ENCODE assay signal across 12 cellular contexts in genomic region chr1:15947382-15948090, GRCh38. TPM values are rescaled to one million over a fixed set of nuclear protein-coding genes. Genes with fewer than 3 reads are reported as not detected.
DNase-seq lines count a peak whose midpoint lies in the region; ATAC-seq, FAIRE-seq and TF ChIP-seq lines count a peak whose summit lies in the region.
"Had no signal": no experiment of that assay in that cellular context is flagged by ENCODE, and none has a peak within 500 bp of the region (broad histone marks: within the 10 kb centered on the region; RNA-seq: fewer than 3 reads in every experiment).

No MANE protein-coding gene starts in this region.

- TF ChIP-seq EP300 in stomach (IDR thresholded peaks at IDR 0.05): no peak

- 81 to 82% methylated on average over 9 to 10 of the region's 10 CpGs for WGBS in esophagus squamous epithelium, 2 donors
- WGBS in stomach, 5 donors: 84 to 92% (median 88%) methylated on average over 10 of the region's 10 CpGs
- 89% methylated on average over 10 of the region's 10 CpGs for WGBS in prostate gland

- H3K9me3 Mint-ChIP-seq in WTC11: no peaks in the 10 kb centered on the region
- no peaks in the 10 kb centered on the region for H3K9me3 Mint-ChIP-seq in stimulated activated memory B cell treated with anti-CD40 and anti-IgM and Interleukin-4, amounts not matched to agents 10 μg/mL and 1 μg/mL and 100 μg/mL, for 72 hours

- H3K9me3 ChIP-seq in esophagus squamous epithelium (no peaks in the 10 kb centered on the region), stomach (no peaks in the 10 kb centered on the region), prostate gland (no peaks in the 10 kb centered on the region)

- no peak for ATAC-seq in WTC11
- ATAC-seq in stimulated activated memory B cell treated with anti-CD40 and anti-IgM and Interleukin-4, amounts not matched to agents 10 μg/mL and 1 μg/mL and 100 μg/mL, for 72 hours: no peak

- CTCF ChIA-PET in WTC11 (lab: Charles Lee): interaction anchor here (0.7 to 3.3 kb wide), 10 partner anchors 10 to 156 kb away, joined by 3 to 26 read pairs (median 3); partner anchors contain the start of gene ZBTB17

- H3K27me3 ChIP-seq in esophagus squamous epithelium: no peaks in the 10 kb centered on the region
- no peaks in the 10 kb centered on the region for H3K27me3 ChIP-seq in stomach
- no peaks in the 10 kb centered on the region for H3K27me3 ChIP-seq in prostate gland (replicated peaks; ENCODE audit: insufficient read depth)

- peak; percentile 40 for FAIRE-seq in GM12892 (lab: Jason Lieb, UNC)
- no peak for FAIRE-seq in GM19239 (lab: Jason Lieb, UNC)
- FAIRE-seq: astrocyte had no signal

- TF ChIP-seq POLR2A in GM12892 (IDR thresholded peaks at IDR 0.05; ENCODE audit: low read depth, low read length) (no peak; the same call in 1 of the 2 replicates), esophagus squamous epithelium (IDR thresholded peaks at IDR 0.05) (no peak), stomach (IDR thresholded peaks at IDR 0.05) (no peak), prostate gland (IDR thresholded peaks at IDR 0.05) (no peak)

- H3K4me3 ChIP-seq in esophagus squamous epithelium (no peak overlapping the region), stomach (no peak overlapping the region), prostate gland (no peak overlapping the region)

- POLR2A ChIA-PET in WTC11 (lab: Charles Lee): no interaction called here

- intact Hi-C loops in esophagus squamous epithelium (cut with DNase I): no loop called here
- intact Hi-C loops in stomach (cut with DNase I; ENCODE audit: low total_unique reads): no loop called here
- intact Hi-C loops in prostate gland (cut with DNase I): loop anchor here (5.0 kb wide), 1 partner anchor 60 kb away; no protein-coding TSS in a partner anchor

- H3K4me3 Mint-ChIP-seq in WTC11: no peak overlapping the region
- peak overlapping the region; percentile 69 for H3K4me3 Mint-ChIP-seq in stimulated activated memory B cell treated with anti-CD40 and anti-IgM and Interleukin-4, amounts not matched to agents 10 μg/mL and 1 μg/mL and 100 μg/mL, for 72 hours

- DNase-seq in GM12892 (ENCODE audit: insufficient read length): no peak
- DNase-seq in WTC11 (ENCODE audit: low spot score): no peak
- DNase-seq in esophagus squamous epithelium (lab: John Stamatoyannopoulos, UW): no peak
- no peak for DNase-seq in stomach
- no peak for DNase-seq in prostate gland (ENCODE audit: low spot score)
- DNase-seq in NCI-H2029 (lab: John Stamatoyannopoulos, UW): no peak
- DNase-seq in GM19239 (ENCODE audit: insufficient read length, low spot score): no peak
- DNase-seq: NCI-H2227 treated with DMSO at 0.1 percent for 48 hours had no signal

- peaks cover 45% of the 10 kb centered on the region for H3K4me1 Mint-ChIP-seq in WTC11
- H3K4me1 Mint-ChIP-seq in stimulated activated memory B cell treated with anti-CD40 and anti-IgM and Interleukin-4, amounts not matched to agents 10 μg/mL and 1 μg/mL and 100 μg/mL, for 72 hours: peaks cover 66% of the 10 kb centered on the region

- TF ChIP-seq CTCF in WTC11 (IDR thresholded peaks at IDR 0.05): no peak
- no peak for TF ChIP-seq CTCF in esophagus squamous epithelium (IDR thresholded peaks at IDR 0.05)
- no peak for TF ChIP-seq CTCF in stomach (IDR thresholded peaks at IDR 0.05)
- TF ChIP-seq CTCF in prostate gland (IDR thresholded peaks at IDR 0.05): no peak

- H3K27me3 Mint-ChIP-seq in WTC11 (ENCODE audit: low read depth): no peaks in the 10 kb centered on the region
- H3K27me3 Mint-ChIP-seq in stimulated activated memory B cell treated with anti-CD40 and anti-IgM and Interleukin-4, amounts not matched to agents 10 μg/mL and 1 μg/mL and 100 μg/mL, for 72 hours: no peaks in the 10 kb centered on the region

- H3K36me3 ChIP-seq in esophagus squamous epithelium (peaks cover 40 to 58% (median 45%) of the 10 kb centered on the region in 3 donors), stomach (peaks cover 46 to 65% (median 61%) of the 10 kb centered on the region in 4 donors), prostate gland (peaks cover 13 to 27% of the 10 kb centered on the region in 2 donors)

- peaks cover 40 to 54% (median 48%) of the 10 kb centered on the region in 3 donors for H3K4me1 ChIP-seq in esophagus squamous epithelium
- H3K4me1 ChIP-seq in stomach: peaks cover 43 to 51% (median 47%) of the 10 kb centered on the region in 4 donors
- H3K4me1 ChIP-seq in prostate gland (replicated peaks): peaks cover 9% of the 10 kb centered on the region

- peak overlapping the region; percentile 60 for H3K27ac Mint-ChIP-seq in WTC11
- peak overlapping the region; percentile 95 for H3K27ac Mint-ChIP-seq in stimulated activated memory B cell treated with anti-CD40 and anti-IgM and Interleukin-4, amounts not matched to agents 10 μg/mL and 1 μg/mL and 100 μg/mL, for 72 hours

- H3K27ac ChIP-seq in esophagus squamous epithelium (peak overlapping the region; percentile 89 to 97 (median 96)), stomach (peak overlapping the region in 2 of 5 donors; percentile 86 to 89), prostate gland (peak overlapping the region in 1 of 2 donors; percentile 76)

- H3K36me3 Mint-ChIP-seq in WTC11: peaks cover 6% of the 10 kb centered on the region
- peaks cover 28% of the 10 kb centered on the region for H3K36me3 Mint-ChIP-seq in stimulated activated memory B cell treated with anti-CD40 and anti-IgM and Interleukin-4, amounts not matched to agents 10 μg/mL and 1 μg/mL and 100 μg/mL, for 72 hours

TF ChIP-seq in WTC11, 78 proteins besides CTCF, POLR2A, EP300 and RAD21:
- TF ChIP-seq ETV6 (CRISPR knock-in tag; IDR thresholded peaks at IDR 0.05) (no peak), TEAD1 (CRISPR knock-in tag; IDR thresholded peaks at IDR 0.05) (no peak), MLX (CRISPR knock-in tag; IDR thresholded peaks at IDR 0.05) (no peak), MXD4 (CRISPR knock-in tag; IDR thresholded peaks at IDR 0.05; ENCODE audit: borderline replicate concordance) (no peak), NR1H2 (CRISPR knock-in tag; IDR thresholded peaks at IDR 0.05) (no peak), FOXJ3 (CRISPR knock-in tag; IDR thresholded peaks at IDR 0.05; ENCODE audit: borderline replicate concordance) (no peak), ZNF281 (CRISPR knock-in tag; IDR thresholded peaks at IDR 0.05) (no peak), ZNF512 (CRISPR knock-in tag; IDR thresholded peaks at IDR 0.05; ENCODE audit: borderline replicate concordance) (no peak), FOXK1 (CRISPR knock-in tag; IDR thresholded peaks at IDR 0.05) (no peak), GABPB1 (CRISPR knock-in tag; IDR thresholded peaks at IDR 0.05) (no peak), TP53 (CRISPR knock-in tag; IDR thresholded peaks at IDR 0.05) (no peak), ZNF671 (CRISPR knock-in tag; IDR thresholded peaks at IDR 0.05) (no peak), PRRX2 (CRISPR knock-in tag; IDR thresholded peaks at IDR 0.05) (no peak), HMGA2 (CRISPR knock-in tag; IDR thresholded peaks at IDR 0.05) (no peak), NFE2L1 (CRISPR knock-in tag; IDR thresholded peaks at IDR 0.05) (no peak)

RNA-seq across cellular contexts. Expression of gene ZBTB17, which starts 28.4 kb away (rescaled TPM):
- 12.6 TPM for polyA plus RNA-seq in GM12892 (2012; ENCODE audit: missing spikeins)
- total RNA-seq in WTC11 (2021) (27.6 to 32.0 TPM (median 27.9 TPM) in 3 replicates), esophagus squamous epithelium (10 to 100 TPM; 19.1 to 33.1 (median 26.8) TPM), stomach (100 to 1,000 TPM in 1 of 5 donors, 10 to 100 TPM in 4; 13.0 to 136 (median 65.9) TPM), prostate gland (10 to 100 TPM; 28.2 to 50.8 TPM)
- polyA plus RNA-seq in stomach: 10 to 100 TPM; 40.7 to 46.3 (median 44.2) TPM

RNA-seq across cellular contexts. Expression of gene SRARP, which starts 56.5 kb away (rescaled TPM):
- not detected for polyA plus RNA-seq in GM12892 (2012; ENCODE audit: missing spikeins)
- total RNA-seq in WTC11 (2021) (0.11 TPM in 1 of 3 replicates, not detected in the others), esophagus squamous epithelium (not detected), stomach (not detected), prostate gland (1 to 10 TPM in 1 of 2 donors, not detected in 1; 2.7 TPM)
- polyA plus RNA-seq in stomach: under 1 TPM in 1 of 3 donors, not detected in 2; 0.75 TPM
- total RNA-seq: astrocyte, kidney epithelial cell, RPMI7951 had no signal
